In the genomic region with DNA sequence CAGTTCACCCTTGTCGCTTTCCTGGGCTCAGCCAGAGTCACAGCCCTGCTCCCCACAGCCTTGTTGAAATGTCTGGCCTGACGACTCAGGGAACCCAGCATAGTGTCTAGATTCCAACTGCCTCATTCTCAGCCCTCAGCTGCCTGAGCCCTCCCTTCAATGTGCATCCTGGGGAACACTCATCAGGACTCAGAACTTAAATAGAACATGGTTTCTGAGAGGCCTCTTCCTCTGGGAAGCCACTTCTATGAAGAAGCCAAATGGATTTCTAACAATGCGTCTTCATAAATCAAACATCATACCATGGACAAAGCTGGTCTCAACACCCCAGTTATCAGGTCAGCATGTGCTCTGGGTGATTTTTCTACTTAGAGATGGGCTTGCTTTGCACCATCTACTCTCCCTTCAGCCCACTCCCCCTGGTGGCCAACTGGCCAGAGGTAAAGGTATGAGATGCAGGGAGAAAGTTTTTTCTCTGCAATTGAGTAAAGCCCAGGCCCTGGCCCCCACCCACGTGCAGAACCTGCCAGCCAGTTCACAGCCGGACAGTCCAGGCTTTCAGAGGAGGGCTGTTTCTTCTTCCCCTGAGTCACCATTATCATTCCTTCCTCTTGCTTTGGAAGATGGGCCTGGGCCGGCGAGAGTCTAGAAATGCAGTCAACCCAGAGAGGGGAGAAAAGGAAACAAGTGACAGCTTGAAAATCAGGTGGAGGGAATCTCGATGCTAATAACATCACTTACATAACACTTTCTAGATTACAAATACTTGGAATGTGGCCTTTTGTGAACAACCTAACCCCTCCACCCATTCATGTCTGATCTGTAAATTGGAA, we compare ENCODE assay signal across 9 cellular contexts. TPM values are rescaled to one million over a fixed set of nuclear protein-coding genes. Genes with fewer than 3 reads are reported as not detected.
A peak's percentile ranks its signal among the peaks of the same experiment; 100 is the strongest.
DNase-seq lines count a peak whose midpoint lies in the region; ATAC-seq and TF ChIP-seq lines count a peak whose summit lies in the region.
"Had no signal": no experiment of that assay in that cellular context is flagged by ENCODE, and none has a peak within 500 bp of the region (broad histone marks: within the 10 kb centered on the region; RNA-seq: fewer than 3 reads in every experiment).

No MANE protein-coding gene starts in this region.

- DNase-seq in COLO668 (lab: John Stamatoyannopoulos, UW; ENCODE audit: unreplicated experiment): peak; percentile 39
- peak; percentile 46 for DNase-seq in RKO (ENCODE audit: low spot score)
- peak; percentile 82 to 85 for DNase-seq in activated T-cell treated with anti-CD3 and anti-CD28 coated beads, Interleukin-2, amount 50 U/mL, for 72 hours
- DNase-seq in foreskin melanocyte: peak; percentile 47
- DNase-seq in retinal pigment epithelial cell (ENCODE audit: low read depth): peak; percentile 17
- no peak for DNase-seq in NCI-H774 (lab: John Stamatoyannopoulos, UW)

- peaks cover 29% of the 10 kb centered on the region for H3K4me1 Mint-ChIP-seq in activated T-cell treated with anti-CD3 and anti-CD28 coated beads, Interleukin-2, amount 50 U/mL, for 72 hours (ENCODE audit: low read depth)

- no peak overlapping the region for H3K27ac ChIP-seq in HEK293 (ENCODE audit: extremely low read depth, low read depth, low read length)
- H3K27ac ChIP-seq: SK-N-MC had no signal

- H3K27me3 Mint-ChIP-seq in activated T-cell treated with anti-CD3 and anti-CD28 coated beads, Interleukin-2, amount 50 U/mL, for 72 hours (ENCODE audit: low read depth): no peaks in the 10 kb centered on the region

- no peaks in the 10 kb centered on the region for H3K9me3 ChIP-seq in HEK293 (ENCODE audit: control insufficient read depth, insufficient read depth, low read depth, low read length)

- POLR2A ChIA-PET in HEK293 (lab: Yijun Ruan, JAX): no interaction called here

- no peak overlapping the region for H3K4me3 ChIP-seq in HEK293 (ENCODE audit: low read depth, low read length)
- H3K4me3 ChIP-seq in retinal pigment epithelial cell (ENCODE audit: low read length): no peak overlapping the region
- H3K4me3 ChIP-seq: SK-N-MC had no signal

- no peaks in the 10 kb centered on the region for H3K9me3 Mint-ChIP-seq in activated T-cell treated with anti-CD3 and anti-CD28 coated beads, Interleukin-2, amount 50 U/mL, for 72 hours

- H3K4me3 Mint-ChIP-seq in activated T-cell treated with anti-CD3 and anti-CD28 coated beads, Interleukin-2, amount 50 U/mL, for 72 hours: no peak overlapping the region

- TF ChIP-seq CTCF in HEK293 (tag by site-specific recombination; IDR thresholded peaks at IDR 0.05) (peak; percentile 48), retinal pigment epithelial cell (conservative IDR thresholded peaks at IDR 0.05; ENCODE audit: low read depth, low read length) (peak; percentile 93)

- H3K27ac Mint-ChIP-seq in activated T-cell treated with anti-CD3 and anti-CD28 coated beads, Interleukin-2, amount 50 U/mL, for 72 hours: no peak overlapping the region

- CTCF ChIA-PET in HEK293 (lab: Yijun Ruan, JAX): interaction anchor here (0.5 to 4.1 kb wide), 28 partner anchors 10 to 276 kb away, joined by 3 to 28 read pairs (median 4); a partner anchor contains a TSS

- no peaks in the 10 kb centered on the region for H3K4me1 ChIP-seq in HEK293 (ENCODE audit: control insufficient read depth, insufficient read depth, low read length)

- H3K36me3 ChIP-seq in HEK293 (ENCODE audit: control insufficient read depth in 2 of 2, insufficient read depth in 1 of 2, low read length in 2 of 2): no peaks in the 10 kb centered on the region

- peak; percentile 74 to 84 for ATAC-seq in activated T-cell treated with anti-CD3 and anti-CD28 coated beads, Interleukin-2, amount 50 U/mL, for 72 hours (replicated peaks in 1 of 2)
- ATAC-seq in GM19455 (IDR thresholded peaks at IDR 0.05; ENCODE audit: unreplicated experiment): no peak

- peaks cover 0 to 2% of the 10 kb centered on the region in 2 donors for H3K36me3 Mint-ChIP-seq in activated T-cell treated with anti-CD3 and anti-CD28 coated beads, Interleukin-2, amount 50 U/mL, for 72 hours (ENCODE audit: insufficient read depth in 2 of 2)

TF ChIP-seq in HEK293, 187 proteins besides CTCF, POLR2A, EP300 and RAD21:
- no peak for TF ChIP-seq ZNF341 (tag by site-specific recombination; IDR thresholded peaks at IDR 0.05; ENCODE audit: low read depth)
- no peak for TF ChIP-seq ZNF248 (tag by site-specific recombination; IDR thresholded peaks at IDR 0.05)
- peak; percentile 7; the same call in 1 of the 2 replicates for TF ChIP-seq ZNF654 (tag by site-specific recombination; IDR thresholded peaks at IDR 0.05; ENCODE audit: low read depth)

RNA-seq across cellular contexts. Expression of a gene that starts 32.1 kb away (rescaled TPM):
- total RNA-seq in activated T-cell treated with anti-CD3 and anti-CD28 coated beads, Interleukin-2, amount 50 U/mL, for 72 hours: 1 to 10 TPM in 1 of 2 donors, under 1 TPM in 1; 0.91 to 1.4 TPM

RNA-seq across cellular contexts. Expression of a gene that starts 34.6 kb away (rescaled TPM):
- total RNA-seq in activated T-cell treated with anti-CD3 and anti-CD28 coated beads, Interleukin-2, amount 50 U/mL, for 72 hours: 10 to 100 TPM in 1 of 2 donors, 1 to 10 TPM in 1; 7.6 to 19.0 TPM

RNA-seq across cellular contexts. Expression of a gene that starts 54.4 kb away (rescaled TPM):
- total RNA-seq in activated T-cell treated with anti-CD3 and anti-CD28 coated beads, Interleukin-2, amount 50 U/mL, for 72 hours: not detected
